Comparison of ENCODE assay signal across 23 cellular contexts in genomic region chr6:41475737-41476357, GRCh38.
"Had no signal": no experiment of that assay in that cellular context is flagged by ENCODE, and none has a peak within 500 bp of the region (broad histone marks: within the 10 kb centered on the region; RNA-seq: fewer than 3 reads in every experiment).

No MANE protein-coding gene starts in this region.

- FAIRE-seq: endometrium, keratinocyte, urothelium cell line had no signal

- H3K27ac ChIP-seq: coronary artery, esophagus squamous epithelium, lower lobe of right lung, parathyroid adenoma, psoas muscle, skin epidermis, spleen, thoracic aorta, tibial nerve, upper lobe of left lung had no signal

- H3K9ac ChIP-seq: parathyroid adenoma had no signal

- H2AFZ ChIP-seq: parathyroid adenoma had no signal

- H3K4me3 ChIP-seq: coronary artery, esophagus squamous epithelium, lower lobe of right lung, psoas muscle, skin epidermis, spleen, thoracic aorta, tibial nerve, upper lobe of left lung had no signal

- H3K27me3 ChIP-seq: upper lobe of left lung had no signal

- H3K9me3 ChIP-seq: esophagus squamous epithelium, lower lobe of right lung, psoas muscle, spleen, thoracic aorta, tibial nerve, upper lobe of left lung had no signal

- ATAC-seq: effector memory CD8-positive, alpha-beta T cell; left ventricle myocardium superior; lower lobe of right lung; natural killer cell; psoas muscle; right cardiac atrium; stimulated activated memory B cell treated with anti-CD40 and anti-IgM and Interleukin-4, amounts not matched to agents 10 μg/mL and 1 μg/mL and 100 μg/mL, for 72 hours had no signal

- H3K79me2 ChIP-seq: parathyroid adenoma had no signal

- H3K36me3 ChIP-seq: esophagus squamous epithelium, lower lobe of right lung, spleen, thoracic aorta, tibial nerve, upper lobe of left lung had no signal

- DNase-seq: dermis blood vessel endothelial cell; effector memory CD8-positive, alpha-beta T cell; erythroblast; esophagus squamous epithelium; foreskin melanocyte; head of caudate nucleus; left ventricle myocardium superior; lower lobe of right lung; natural killer cell; psoas muscle; right cardiac atrium; spleen; stimulated activated CD4-positive, alpha-beta T cell treated with anti-CD3 and anti-CD28 coated beads, Interleukin-4, amount 100 ng/mL, for 4 hours; upper lobe of left lung had no signal

- H3K4me1 ChIP-seq: parathyroid adenoma, psoas muscle had no signal
